In the genomic region with DNA sequence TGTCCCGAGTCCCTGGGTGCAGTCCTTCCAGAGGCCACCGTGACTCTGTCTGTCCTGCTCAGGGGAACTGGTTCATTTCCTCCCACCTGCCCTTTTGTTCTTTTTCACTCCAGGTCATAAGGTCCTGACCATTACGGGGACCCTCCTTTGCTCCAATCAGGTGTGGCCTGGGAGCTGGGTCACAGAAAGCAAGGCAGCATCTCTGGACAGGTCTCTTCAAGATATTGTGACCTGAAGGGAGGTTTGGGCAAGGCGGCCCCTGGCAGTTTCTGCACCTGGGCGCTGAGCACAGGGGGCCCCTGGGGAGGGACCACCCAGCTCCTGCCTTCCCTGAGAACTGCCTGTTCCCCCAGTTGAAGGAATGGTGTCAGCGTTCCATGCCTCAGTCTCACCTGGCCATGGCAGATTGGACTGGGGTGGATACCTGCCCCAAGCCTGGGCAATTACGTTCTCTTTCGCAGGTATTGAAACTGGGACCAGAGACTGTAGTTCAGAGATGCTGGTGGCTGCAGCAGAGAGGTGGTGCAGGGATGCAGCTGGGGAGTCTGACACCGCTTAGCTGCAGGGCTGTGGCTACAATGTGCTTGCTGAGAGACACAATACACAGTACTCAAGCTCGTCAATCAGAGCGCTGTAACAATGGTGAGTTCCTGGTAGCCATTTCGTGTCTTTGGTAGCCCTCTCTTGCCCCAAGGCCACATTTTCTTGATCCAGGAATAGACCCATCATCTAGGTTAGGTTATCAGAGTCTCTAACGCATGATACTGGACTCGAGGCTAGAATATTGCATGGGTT, we compare ENCODE assay signal across 21 cellular contexts. TPM values are rescaled to one million over a fixed set of nuclear protein-coding genes. Genes with fewer than 3 reads are reported as not detected.
DNase-seq lines count a peak whose midpoint lies in the region; ATAC-seq, FAIRE-seq and TF ChIP-seq lines count a peak whose summit lies in the region.
"Had no signal": no experiment of that assay in that cellular context is flagged by ENCODE, and none has a peak within 500 bp of the region (broad histone marks: within the 10 kb centered on the region; RNA-seq: fewer than 3 reads in every experiment).

No MANE protein-coding gene starts in this region.

- peaks cover 32% of the 10 kb centered on the region for H3K9me3 ChIP-seq in A549
- H3K9me3 ChIP-seq in RWPE2 (ENCODE audit: severe bottlenecking): peaks cover 13% of the 10 kb centered on the region
- H3K9me3 ChIP-seq in neural progenitor cell (ENCODE audit: low read depth): peaks cover 4% of the 10 kb centered on the region
- H3K9me3 ChIP-seq: BE2C had no signal

- peaks cover 3% of the 10 kb centered on the region for H3K4me1 Mint-ChIP-seq in neural progenitor cell

- H3K9me3 Mint-ChIP-seq in neural progenitor cell: peaks cover 20% of the 10 kb centered on the region

- H4K20me1 ChIP-seq in neural progenitor cell (ENCODE audit: low read depth): no peaks in the 10 kb centered on the region

- no peaks in the 10 kb centered on the region for H3F3A ChIP-seq in neural progenitor cell (ENCODE audit: low read depth)

- TF ChIP-seq POLR2A in A549 (IDR thresholded peaks at IDR 0.05; ENCODE audit: low read length): no peak

- H2AFZ ChIP-seq in neural progenitor cell (replicated peaks): no peak overlapping the region

- CTCF ChIA-PET in A549 (lab: Yijun Ruan, JAX): interaction anchor here (0.9 to 1.5 kb wide), 2 partner anchors 10 to 95 kb away, joined by 3 to 4 read pairs; no protein-coding TSS in a partner anchor

- H3K27me3 Mint-ChIP-seq in neural progenitor cell (ENCODE audit: insufficient read depth, low read depth): peaks cover 7% of the 10 kb centered on the region

- TF ChIP-seq CTCF in A549 (IDR thresholded peaks at IDR 0.05) (no peak), RWPE2 (IDR thresholded peaks at IDR 0.05; ENCODE audit: poor library complexity, severe bottlenecking) (no peak), neural progenitor cell (IDR thresholded peaks at IDR 0.05) (no peak)

- no peak overlapping the region for H3K9ac ChIP-seq in neural progenitor cell

- H3K4me2 ChIP-seq in A549: no peak overlapping the region
- H3K4me2 ChIP-seq in neural progenitor cell: no peak overlapping the region

- H3K27me3 ChIP-seq in H7 (ENCODE audit: control insufficient read depth, insufficient read depth, low read length) (no peaks in the 10 kb centered on the region), RWPE2 (ENCODE audit: insufficient read depth, poor library complexity, severe bottlenecking) (peaks cover 53% of the 10 kb centered on the region), neural progenitor cell (no peaks in the 10 kb centered on the region)
- H3K27me3 ChIP-seq: BE2C had no signal

- no peak overlapping the region for H3K27ac Mint-ChIP-seq in neural progenitor cell

- H3K4me3 Mint-ChIP-seq in neural progenitor cell: no peak overlapping the region

- FAIRE-seq in A549 (lab: Jason Lieb, UNC): no peak
- FAIRE-seq: D721Med had no signal

- H3K36me3 ChIP-seq in H7 (replicated peaks; ENCODE audit: control insufficient read depth, insufficient read depth, low read length) (no peaks in the 10 kb centered on the region), RWPE2 (ENCODE audit: low read depth) (no peaks in the 10 kb centered on the region), neural progenitor cell (no peaks in the 10 kb centered on the region)
- H3K36me3 ChIP-seq: BE2C, HAP-1 had no signal

- no peaks in the 10 kb centered on the region for H3K79me2 ChIP-seq in neural progenitor cell (ENCODE audit: low read depth)

- no peak for TF ChIP-seq EP300 in A549 (IDR thresholded peaks at IDR 0.05)

- no peaks in the 10 kb centered on the region for H3K36me3 Mint-ChIP-seq in neural progenitor cell

- POLR2A ChIA-PET in A549 (lab: Yijun Ruan, JAX): no interaction called here

- DNase-seq in A549 (ENCODE audit: low read depth in 1 of 2, low spot score in 1 of 2) (no peak), H7 (peak; percentile 22), RWPE2 (ENCODE audit: low spot score) (peak; percentile 65), neural progenitor cell (ENCODE audit: low spot score) (peak; percentile 54), NCI-H1105 treated with DMSO at 0.1 percent for 48 hours (lab: John Stamatoyannopoulos, UW) (no peak)
- DNase-seq: BE2C; DMS53; IMR-90; NCI-H1105; NCI-H1694 treated with DMSO at 0.1 percent for 48 hours; NCI-H2081 treated with DMSO at 0.1 percent for 48 hours; NCI-H774; NK-92 treated with Interleukin-12 subunit alpha and Interleukin-12 subunit beta, amount 100 ng/mL, for 24 hours had no signal

- H3K27ac ChIP-seq in A549: no peak overlapping the region
- H3K27ac ChIP-seq in RWPE2 (ENCODE audit: poor library complexity, severe bottlenecking): no peak overlapping the region
- no peak overlapping the region for H3K27ac ChIP-seq in neural progenitor cell

- no peaks in the 10 kb centered on the region for H3K4me1 ChIP-seq in A549
- no peaks in the 10 kb centered on the region for H3K4me1 ChIP-seq in RWPE2 (ENCODE audit: insufficient read depth, poor library complexity, severe bottlenecking)
- H3K4me1 ChIP-seq in neural progenitor cell: peaks cover 10% of the 10 kb centered on the region
- H3K4me1 ChIP-seq: BE2C, HAP-1 had no signal

- TF ChIP-seq RAD21 in A549 (conservative IDR thresholded peaks at IDR 0.05 in 1 of 2, IDR thresholded peaks at IDR 0.05 in 1 of 2): no peak

- ATAC-seq in A549 (peak; percentile 41 to 47; a peak in 2 of 6 replicates), RWPE2 (ENCODE audit: low read depth) (peak; percentile 36; the same call in 2 of the 3 replicates), GM18907 (IDR thresholded peaks at IDR 0.05; ENCODE audit: unreplicated experiment) (no peak), HG03378 (IDR thresholded peaks at IDR 0.05; ENCODE audit: unreplicated experiment) (no peak)
- ATAC-seq: SK-N-SH treated with all-trans-retinoic acid at 6 μM for 48 hours had no signal

- H3K4me3 ChIP-seq in A549 (no peak overlapping the region), H7 (ENCODE audit: insufficient read depth, low read depth, low read length) (no peak overlapping the region), RWPE2 (ENCODE audit: severe bottlenecking) (no peak overlapping the region), neural progenitor cell (no peak overlapping the region)
- H3K4me3 ChIP-seq: HAP-1 had no signal

- WGBS in A549 (ENCODE audit: missing lambda C conversion rate): 40% methylated on average over 13 of the region's 14 CpGs

TF ChIP-seq in A549, 52 proteins besides CTCF, POLR2A, EP300 and RAD21 (continues in another document):
- TF ChIP-seq ZNF302 (CRISPR knock-in tag; IDR thresholded peaks at IDR 0.05): no peak
- TF ChIP-seq, protein P1, sequence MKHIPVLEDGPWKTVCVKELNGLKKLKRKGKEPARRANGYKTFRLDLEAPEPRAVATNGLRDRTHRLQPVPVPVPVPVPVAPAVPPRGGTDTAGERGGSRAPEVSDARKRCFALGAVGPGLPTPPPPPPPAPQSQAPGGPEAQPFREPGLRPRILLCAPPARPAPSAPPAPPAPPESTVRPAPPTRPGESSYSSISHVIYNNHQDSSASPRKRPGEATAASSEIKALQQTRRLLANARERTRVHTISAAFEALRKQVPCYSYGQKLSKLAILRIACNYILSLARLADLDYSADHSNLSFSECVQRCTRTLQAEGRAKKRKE (CRISPR knock-in tag; IDR thresholded peaks at IDR 0.05; ENCODE audit: low read depth): no peak
- no peak for TF ChIP-seq MAX (IDR thresholded peaks at IDR 0.05)
- TF ChIP-seq KDM1A (IDR thresholded peaks at IDR 0.05; ENCODE audit: low read depth): no peak

RNA-seq across cellular contexts. Expression of gene NELFCD, which starts 15.6 kb away (rescaled TPM):
- polyA plus RNA-seq in A549 (2011; rRNA removed) (69.6 and 74.0 TPM in 2 replicates), A549 (2017; fragmentation: RNase III; extraction: RNeasy Plus Mini Kit Qiagen cat#74134 plus additional on column Dnase treatment) (54.8 to 58.8 TPM (median 58.7 TPM) in 3 replicates)
- 73.5 and 75.1 TPM in 2 replicates for polyA plus RNA-seq in A549 (2012; cell fraction: cytosol; rRNA removed)
- polyA plus RNA-seq in A549 (2012; cell fraction: nucleus; rRNA removed): 92.1 and 107 TPM in 2 replicates
- polyA minus RNA-seq in A549 (2011; rRNA and poly(A)+ RNA removed): 65.3 and 66.1 TPM in 2 replicates
- total RNA-seq in H7 (2014; rRNA removed; shearing (Covaris generic)): 36.8 and 39.8 TPM in 2 replicates
- 58.9 and 59.2 TPM in 2 replicates for total RNA-seq in neural progenitor cell (ENCODE audit: low replicate concordance)

RNA-seq across cellular contexts. Expression of gene CTSZ, which starts 41.6 kb away (rescaled TPM):
- 115 and 128 TPM in 2 replicates for polyA plus RNA-seq in A549 (2011; rRNA removed)
- 153 and 175 TPM in 2 replicates for polyA plus RNA-seq in A549 (2012; cell fraction: cytosol; rRNA removed)
- polyA plus RNA-seq in A549 (2012; cell fraction: nucleus; rRNA removed): 90.9 and 95.1 TPM in 2 replicates
- polyA plus RNA-seq in A549 (2017; fragmentation: RNase III; extraction: RNeasy Plus Mini Kit Qiagen cat#74134 plus additional on column Dnase treatment): 154 to 158 TPM (median 156 TPM) in 3 replicates
- polyA minus RNA-seq in A549 (2011; rRNA and poly(A)+ RNA removed): 67.3 and 74.5 TPM in 2 replicates
- total RNA-seq in H7 (2014; rRNA removed; shearing (Covaris generic)): 12.9 and 19.7 TPM in 2 replicates
- 34.2 and 52.5 TPM in 2 replicates for total RNA-seq in neural progenitor cell (ENCODE audit: low replicate concordance)

RNA-seq across cellular contexts. Expression of gene TUBB1, which starts 53.8 kb away (rescaled TPM):
- 0.03 TPM in 1 of 2 replicates, not detected in the other for polyA plus RNA-seq in A549 (2011; rRNA removed)
- 0.01 TPM in 1 of 2 replicates, not detected in the other for polyA plus RNA-seq in A549 (2012; cell fraction: cytosol; rRNA removed)
- polyA plus RNA-seq in A549 (2012; cell fraction: nucleus; rRNA removed): 0.01 and 0.10 TPM in 2 replicates
- polyA plus RNA-seq in A549 (2017; fragmentation: RNase III; extraction: RNeasy Plus Mini Kit Qiagen cat#74134 plus additional on column Dnase treatment): 0.03 TPM in 1 of 3 replicates, not detected in the others
- not detected in 2 replicates for polyA minus RNA-seq in A549 (2011; rRNA and poly(A)+ RNA removed)
- not detected in 2 replicates for total RNA-seq in H7 (2014; rRNA removed; shearing (Covaris generic))
- total RNA-seq in neural progenitor cell (ENCODE audit: low replicate concordance): not detected in 2 replicates
- total RNA-seq: A673, HT1080, IMR-90, NCI-H460 had no signal
- polyA plus RNA-seq: IMR-90 had no signal

Comparison
In these comparisons a context has a peak if more than half of its experiments do, and no peak if none do; other contexts are left out.
1. ATAC-seq: peak in A549 (2 of 2) and RWPE2 (single experiment); none in GM18907 (single experiment) and HG03378 (single experiment).
2. DNase-seq: peak in H7 (single experiment), RWPE2 (single experiment) and neural progenitor cell (single experiment); none in A549 (0 of 2) and NCI-H1105 treated with DMSO at 0.1 percent for 48 hours (single experiment).